Comparison of ENCODE assay signal across 10 cellular contexts in genomic region chr11:60455531-60456042, GRCh38. TPM values are rescaled to one million over a fixed set of nuclear protein-coding genes. Genes with fewer than 3 reads are reported as not detected.
DNase-seq lines count a peak whose midpoint lies in the region; ATAC-seq, FAIRE-seq and TF ChIP-seq lines count a peak whose summit lies in the region.
"Had no signal": no experiment of that assay in that cellular context is flagged by ENCODE, and none has a peak within 500 bp of the region (broad histone marks: within the 10 kb centered on the region; RNA-seq: fewer than 3 reads in every experiment).

Gene MS4A1, plus strand, starts transcription at chr11:60455847. Its CDS starts 6,528 bp downstream, at chr11:60462375.

- in situ Hi-C loops in GM12878 (cut with MboI) = loop anchor here (10.0 kb wide), 1 partner anchor 609 kb away; no protein-coding TSS in a partner anchor

- H4K20me1 ChIP-seq in GM12878 (ENCODE audit: control insufficient read depth, insufficient read depth) = 0 out of 2 replicates have a peak, but pooled peaks cover 2% of the 10 kb centered on the region

- peak within 1 kb of the TSS; percentile 89 for H3K4me3 ChIP-seq in GM12878
- no peak within 1 kb of the TSS for H3K4me3 ChIP-seq in upper lobe of left lung
- no peak within 1 kb of the TSS for H3K4me3 ChIP-seq in sigmoid colon

- RAD21 ChIA-PET in GM12878 (lab: Charles Lee; ENCODE audit: unreplicated experiment) = interaction anchor here (1.1 to 7.4 kb wide), 16 partner anchors 10 to 308 kb away, joined by 3 to 195 read pairs (median 4); partner anchors contain the start of gene MS4A7

- BruUV-seq in GM12878 (replicated peaks; lab: Mats Ljungman, UMichigan) = no TSS peak

- CTCF ChIA-PET in GM12878 (lab: Yijun Ruan, JAX) = interaction anchor here (0.7 to 7.7 kb wide), 12 partner anchors 13 to 308 kb away, joined by 3 to 190 read pairs (median 10); partner anchors contain the start of gene MS4A7

- H3K27ac ChIP-seq in GM12878 (ENCODE audit: control insufficient read depth, insufficient read depth) (peak within 1 kb of the TSS; percentile 93), upper lobe of left lung (no peak within 1 kb of the TSS), sigmoid colon (no peak within 1 kb of the TSS)

- TF ChIP-seq CTCF in GM12878 (IDR thresholded peaks at IDR 0.05 in 2 of 3, conservative IDR thresholded peaks at IDR 0.05 in 1 of 3; ENCODE audit: control insufficient read depth in 2 of 3, extremely low read depth in 1 of 3, insufficient read depth in 1 of 3, low read depth in 3 of 3, low read length in 3 of 3) = no peak
- no peak for TF ChIP-seq CTCF in upper lobe of left lung (IDR thresholded peaks at IDR 0.05)
- TF ChIP-seq CTCF in sigmoid colon (IDR thresholded peaks at IDR 0.05) = no peak

- H3K27me3 ChIP-seq in GM12878 (replicated peaks in 1 of 2; ENCODE audit: control insufficient read depth in 2 of 2, insufficient read depth in 2 of 2, low read length in 1 of 2) (no peaks in the 10 kb centered on the region), upper lobe of left lung (no peaks in the 10 kb centered on the region), sigmoid colon (no peaks in the 10 kb centered on the region)

- POLR2A ChIA-PET in GM12878 (lab: Charles Lee) = interaction anchor here (0.6 to 3.9 kb wide), 12 partner anchors 9 to 314 kb away, joined by 3 to 23 read pairs (median 6); partner anchors contain the start of gene MS4A7

- no peak within 1 kb of the TSS; the same call in 1 of the 2 replicates for H2AFZ ChIP-seq in GM12878 (ENCODE audit: control insufficient read depth, low read depth, low read length)

- H3K9ac ChIP-seq in GM12878 (ENCODE audit: control insufficient read depth, insufficient read depth, low read length) = peak within 1 kb of the TSS; percentile 85

- H3K4me1 ChIP-seq in GM12878 (ENCODE audit: control insufficient read depth, insufficient read depth, low read length) (peaks cover 21% of the 10 kb centered on the region), upper lobe of left lung (no peaks in the 10 kb centered on the region), sigmoid colon (no peaks in the 10 kb centered on the region)

- H3K4me2 ChIP-seq in GM12878 (ENCODE audit: control insufficient read depth, insufficient read depth) = peak within 1 kb of the TSS; percentile 82

- SMC1A ChIA-PET in GM12878 (lab: Charles Lee; ENCODE audit: uncharacterized antibody, unreplicated experiment) = interaction anchor here (0.9 to 9.0 kb wide), 17 partner anchors 10 to 458 kb away, joined by 3 to 298 read pairs (median 6); partner anchors contain the start of genes MS4A7 and TMEM109

- H3K9me3 ChIP-seq in GM12878 (replicated peaks; ENCODE audit: control insufficient read depth, insufficient read depth, low read length) = no peaks in the 10 kb centered on the region
- peaks cover 0 to 3% (median 0%) of the 10 kb centered on the region in 4 donors for H3K9me3 ChIP-seq in upper lobe of left lung
- H3K9me3 ChIP-seq in sigmoid colon = no peaks in the 10 kb centered on the region

- peaks cover 52% of the 10 kb centered on the region for H3K79me2 ChIP-seq in GM12878 (ENCODE audit: control insufficient read depth, insufficient read depth, low read length)

- 0 out of 2 replicates have a peak, but pooled peaks have one; percentile 14 for TF ChIP-seq RAD21 in GM12878 (IDR thresholded peaks at IDR 0.05; ENCODE audit: insufficient read depth, low read depth, low read length)

- FAIRE-seq in GM12878 (lab: Jason Lieb, UNC) = peak; percentile 61

- H3K36me3 ChIP-seq in GM12878 (ENCODE audit: control insufficient read depth in 2 of 2, insufficient read depth in 2 of 2, low read length in 1 of 2) (peaks cover 0 to 2% of the 10 kb centered on the region in 2 experiments; a peak in 1 of 4 replicates), upper lobe of left lung (no peaks in the 10 kb centered on the region), sigmoid colon (no peaks in the 10 kb centered on the region)

- TF ChIP-seq POLR2A in GM12878 (IDR thresholded peaks at IDR 0.05; ENCODE audit: low read depth, low read length) = peak; percentile 90
- no peak for TF ChIP-seq POLR2A in upper lobe of left lung (IDR thresholded peaks at IDR 0.05)
- TF ChIP-seq POLR2A in sigmoid colon (IDR thresholded peaks at IDR 0.05) = no peak

- DNase-seq in GM12878 (ENCODE audit: low read depth, low spot score) (peak; percentile 98), upper lobe of left lung (no peak), sigmoid colon (no peak), globus pallidus (ENCODE audit: low spot score) (no peak), NCI-H82 (lab: John Stamatoyannopoulos, UW) (no peak)
- DNase-seq: amygdala, IMR-90 had no signal

- intact Hi-C loops in GM12878 (cut with micrococcal nuclease; ENCODE audit: unreplicated experiment) = loop anchor here (1.0 kb wide), 2 partner anchors 77 to 88 kb away; partner anchors contain the start of gene MS4A7
- intact Hi-C loops in sigmoid colon (cut with DNase I) = no loop called here

- WGBS in GM12878 (ENCODE audit: insufficient coverage, insufficient replicate concordance, low lambda C conversion rate, missing lambda C conversion rate) = 0% methylated on average over 4 of the region's 4 CpGs
- 60 to 64% methylated on average over 4 of the region's 4 CpGs for WGBS in upper lobe of left lung, 2 donors
- 54 to 78% methylated on average over 4 of the region's 4 CpGs for WGBS in sigmoid colon, 2 donors

- ATAC-seq in GM18498 (IDR thresholded peaks at IDR 0.05; ENCODE audit: unreplicated experiment) = peak; percentile 88
- ATAC-seq in GM19467 (IDR thresholded peaks at IDR 0.05; ENCODE audit: unreplicated experiment) = peak; percentile 88
- ATAC-seq in HG03064 (IDR thresholded peaks at IDR 0.05; ENCODE audit: low read depth, unreplicated experiment) = peak; percentile 92
- ATAC-seq in GM12878 = peak; percentile 82
- ATAC-seq in upper lobe of left lung (ENCODE audit: low FRiP score in 2 of 2) = no peak

- peak; percentile 98 to 99 for TF ChIP-seq EP300 in GM12878 (IDR thresholded peaks at IDR 0.05; ENCODE audit: borderline replicate concordance in 1 of 2, control insufficient read depth in 1 of 2, low read depth in 2 of 2, low read length in 2 of 2)
- TF ChIP-seq EP300 in upper lobe of left lung (IDR thresholded peaks at IDR 0.05) = no peak
- no peak for TF ChIP-seq EP300 in sigmoid colon (IDR thresholded peaks at IDR 0.05)

TF ChIP-seq in GM12878, 131 proteins besides CTCF, POLR2A, EP300 and RAD21 (continues in another document):
- TF ChIP-seq ZNF384 (IDR thresholded peaks at IDR 0.05; ENCODE audit: borderline replicate concordance, low read depth, low read length) (peak; percentile 74; the same call in 1 of the 2 replicates), PKNOX1 (IDR thresholded peaks at IDR 0.05) (peak; percentile 84), CBFB (IDR thresholded peaks at IDR 0.05; ENCODE audit: low read depth) (0 out of 2 replicates have a peak, but pooled peaks have one; percentile 20), NR2F1 (conservative IDR thresholded peaks at IDR 0.05) (peak; percentile 81), SRF (IDR thresholded peaks at IDR 0.05; ENCODE audit: low read depth in 2 of 2, low read length in 2 of 2) (peak in 1 of 2 experiments; percentile 72; a peak in 1 of 4 replicates), YBX1 (IDR thresholded peaks at IDR 0.05) (peak; percentile 93; the same call in 1 of the 2 replicates)
- TF ChIP-seq, protein P1, sequence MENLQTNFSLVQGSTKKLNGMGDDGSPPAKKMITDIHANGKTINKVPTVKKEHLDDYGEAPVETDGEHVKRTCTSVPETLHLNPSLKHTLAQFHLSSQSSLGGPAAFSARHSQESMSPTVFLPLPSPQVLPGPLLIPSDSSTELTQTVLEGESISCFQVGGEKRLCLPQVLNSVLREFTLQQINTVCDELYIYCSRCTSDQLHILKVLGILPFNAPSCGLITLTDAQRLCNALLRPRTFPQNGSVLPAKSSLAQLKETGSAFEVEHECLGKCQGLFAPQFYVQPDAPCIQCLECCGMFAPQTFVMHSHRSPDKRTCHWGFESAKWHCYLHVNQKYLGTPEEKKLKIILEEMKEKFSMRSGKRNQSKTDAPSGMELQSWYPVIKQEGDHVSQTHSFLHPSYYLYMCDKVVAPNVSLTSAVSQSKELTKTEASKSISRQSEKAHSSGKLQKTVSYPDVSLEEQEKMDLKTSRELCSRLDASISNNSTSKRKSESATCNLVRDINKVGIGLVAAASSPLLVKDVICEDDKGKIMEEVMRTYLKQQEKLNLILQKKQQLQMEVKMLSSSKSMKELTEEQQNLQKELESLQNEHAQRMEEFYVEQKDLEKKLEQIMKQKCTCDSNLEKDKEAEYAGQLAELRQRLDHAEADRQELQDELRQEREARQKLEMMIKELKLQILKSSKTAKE (IDR thresholded peaks at IDR 0.05; ENCODE audit: low read depth, poor library complexity, severe bottlenecking) = peak; percentile 98

RNA-seq across cellular contexts. Expression of gene MS4A1, which starts in this region (rescaled TPM):
- total RNA-seq in GM12878 (2013; cell fraction: nucleolus; rRNA removed) = 2,844 and 2,953 TPM in 2 replicates
- total RNA-seq in GM12878 (2014; rRNA removed) = 648 and 816 TPM in 2 replicates
- 704 and 727 TPM in 2 replicates for total RNA-seq in GM12878 (2014; rRNA removed; fragmentation: Illumina TruSeq; extraction: Trizol)
- 464 and 482 TPM in 2 replicates for total RNA-seq in GM12878 (2021)
- polyA plus RNA-seq in GM12878 (2011; ENCODE audit: low read depth) = 240 TPM
- 2,106 and 2,789 TPM in 2 replicates for polyA plus RNA-seq in GM12878 (2011; rRNA removed)
- polyA plus RNA-seq in GM12878 (2011; cell fraction: cytosol; rRNA removed) = 525 and 638 TPM in 2 replicates
- 3,281 and 5,236 TPM in 2 replicates for polyA plus RNA-seq in GM12878 (2011; cell fraction: nucleus; rRNA removed)
- polyA plus RNA-seq in GM12878 (2012) = 385 and 600 TPM in 2 replicates
- polyA plus RNA-seq in GM12878 (2014; fragmentation: Illumina TruSeq; extraction: Trizol) = 1,039 and 1,405 TPM in 2 replicates
- 1,000 to 10,000 TPM in 1 of 2 experiments, 100 to 1,000 TPM in 1; 730 to 1,013 TPM for polyA plus RNA-seq in GM12878 (2014; fragmentation: Nextera tagmentation; extraction: Ambion mirVana)
- 415 and 598 TPM in 2 replicates for polyA plus RNA-seq in GM12878 (2014; rRNA removed)
- 100 to 1,000 TPM; 329 to 364 TPM for polyA plus RNA-seq in GM12878 (2016; fragmentation: Nextera tagmentation; extraction: Ambion mirVana)
- polyA minus RNA-seq in GM12878 (2011; rRNA and poly(A)+ RNA removed) = 651 and 895 TPM in 2 replicates
- 259 and 331 TPM in 2 replicates for polyA minus RNA-seq in GM12878 (2011; cell fraction: cytosol; rRNA and poly(A)+ RNA removed)
- 534 and 594 TPM in 2 replicates for polyA minus RNA-seq in GM12878 (2011; cell fraction: nucleus; rRNA and poly(A)+ RNA removed)
- total RNA-seq in upper lobe of left lung = 1 to 10 TPM in 4 of 6 donors, under 1 TPM in 1, not detected in 1; 0.15 to 2.5 (median 1.5) TPM
- total RNA-seq in sigmoid colon = not detected
- 100 to 1,000 TPM in 1 of 3 donors, 1 to 10 TPM in 1, under 1 TPM in 1; 0.69 to 109 (median 1.8) TPM for polyA plus RNA-seq in sigmoid colon
- total RNA-seq: IMR-90 had no signal
- polyA plus RNA-seq: IMR-90 had no signal

Comparison
In these comparisons a context has a peak if more than half of its experiments do, and no peak if none do; other contexts are left out.
1. RNA of gene MS4A1 (total RNA-seq): 464 to 2,953 TPM in GM12878; 0.15 to 2.5 TPM in upper lobe of left lung and not detected in sigmoid colon; every median in the first group is over 100 times any median in the second.
2. ATAC-seq: peak in GM18498 (single experiment), GM19467 (single experiment), HG03064 (single experiment) and GM12878 (single experiment); none in upper lobe of left lung (0 of 2).